ENCODE assay signal across 3 cellular contexts in the genomic region with DNA sequence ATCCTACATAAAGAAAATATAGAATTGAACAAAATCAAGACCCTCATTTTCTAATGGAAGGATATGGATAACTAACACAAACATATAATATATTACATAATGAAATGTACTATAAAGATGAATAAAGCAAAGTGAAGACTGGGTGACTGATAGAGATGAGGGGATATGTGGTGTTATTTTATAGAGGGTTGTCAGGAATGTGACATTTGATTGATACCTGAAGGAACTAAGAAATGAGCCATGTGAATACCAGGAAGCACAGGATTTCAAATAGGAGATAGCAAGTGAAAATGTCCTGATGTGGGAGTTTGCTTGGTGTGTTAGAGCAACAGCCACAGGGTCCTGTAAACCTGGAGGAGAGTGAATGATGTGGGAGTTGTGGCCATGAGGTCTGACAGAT.
"Had no signal": no experiment of that assay in that cellular context is flagged by ENCODE, and none has a peak within 500 bp of the region (broad histone marks: within the 10 kb centered on the region; RNA-seq: fewer than 3 reads in every experiment).

No MANE protein-coding gene starts in this region.

- ATAC-seq: GM12878 had no signal

- H3K4me3 ChIP-seq: GM12878 had no signal

- DNase-seq: GDM1, GF-D8 had no signal
